8 cellular contexts compared by ENCODE assay signal in the genomic region with DNA sequence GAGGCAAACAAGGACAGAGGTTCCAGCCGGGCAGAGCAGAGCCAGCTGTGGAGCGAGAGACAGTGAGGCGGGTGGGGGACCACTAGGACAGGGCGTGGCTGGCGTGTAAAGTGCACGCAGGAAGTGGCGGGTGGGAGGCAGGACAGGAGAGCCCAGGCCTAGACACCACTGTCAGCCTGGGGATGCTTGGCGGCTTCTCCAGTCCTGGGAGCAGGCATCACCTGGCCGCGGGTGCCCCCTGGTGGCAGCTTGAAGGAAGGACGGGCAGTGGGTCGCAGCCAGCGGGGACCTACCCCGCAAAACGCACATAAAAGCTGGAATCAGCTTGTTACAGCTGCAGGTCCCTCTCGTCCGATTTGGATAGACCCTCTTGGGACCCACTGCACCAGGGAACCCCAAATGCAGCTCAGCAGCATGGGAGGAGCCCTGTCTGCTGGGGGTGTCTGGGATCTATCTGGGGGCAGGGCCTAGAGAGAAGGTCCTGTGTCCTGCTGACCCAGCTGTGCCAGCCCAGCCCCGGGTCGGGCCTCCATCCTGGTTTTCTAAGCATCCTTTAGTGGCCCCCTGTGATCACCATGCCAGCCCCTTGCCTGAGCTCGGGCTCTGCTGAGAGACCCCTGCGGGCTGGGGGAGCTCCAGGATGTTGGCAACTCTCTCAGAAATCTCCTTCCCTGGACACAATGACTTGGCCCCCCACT. TPM values are rescaled to one million over a fixed set of nuclear protein-coding genes. Genes with fewer than 3 reads are reported as not detected.
A peak's percentile ranks its signal among the peaks of the same experiment; 100 is the strongest.
DNase-seq lines count a peak whose midpoint lies in the region; ATAC-seq and TF ChIP-seq lines count a peak whose summit lies in the region.

No MANE protein-coding gene starts in this region.

- DNase-seq in BE2C, result peak; percentile 87
- DNase-seq in SK-N-DZ (ENCODE audit: low spot score), result peak; percentile 71
- peak; percentile 84 for DNase-seq in activated naive CD4-positive, alpha-beta T cell treated with anti-CD3 and anti-CD28 coated beads for 36 hours
- peak; percentile 74 for DNase-seq in glomerular visceral epithelial cell (ENCODE audit: extremely low spot score)
- peak; percentile 59 for DNase-seq in pons (ENCODE audit: low spot score)
- peak; percentile 88 for DNase-seq in ureter (ENCODE audit: low spot score)

- H3K4me1 Mint-ChIP-seq in activated naive CD4-positive, alpha-beta T cell treated with anti-CD3 and anti-CD28 coated beads for 36 hours (ENCODE audit: low read depth), result no peaks in the 10 kb centered on the region

- H3K4me2 ChIP-seq in KMS-11, result no peak overlapping the region

- H3K27me3 ChIP-seq in BE2C (no peaks in the 10 kb centered on the region), KMS-11 (ENCODE audit: insufficient read depth, low read depth) (peaks cover 16% of the 10 kb centered on the region; the same call in 1 of the 2 replicates)

- H3K4me1 ChIP-seq in BE2C (no peaks in the 10 kb centered on the region), KMS-11 (ENCODE audit: low read depth, poor library complexity, severe bottlenecking) (no peaks in the 10 kb centered on the region)

- H3K9me3 Mint-ChIP-seq in activated naive CD4-positive, alpha-beta T cell treated with anti-CD3 and anti-CD28 coated beads for 36 hours, result peaks cover 1% of the 10 kb centered on the region

- CTCF ChIA-PET in activated naive CD4-positive, alpha-beta T cell treated with anti-CD3 and anti-CD28 coated beads for 36 hours (lab: Charles Lee), result interaction anchor here (0.6 to 3.0 kb wide), 24 partner anchors 8 to 1130 kb away, joined by 3 to 105 read pairs (median 4); no protein-coding TSS in a partner anchor

- H3K79me2 ChIP-seq in KMS-11 (ENCODE audit: insufficient read depth, low read depth), result no peaks in the 10 kb centered on the region

- no peak overlapping the region for H2AFZ ChIP-seq in KMS-11 (ENCODE audit: low read depth)

- H3K36me3 ChIP-seq in BE2C (no peaks in the 10 kb centered on the region), KMS-11 (ENCODE audit: insufficient read depth) (no peaks in the 10 kb centered on the region)

- no peaks in the 10 kb centered on the region for H4K20me1 ChIP-seq in KMS-11 (ENCODE audit: insufficient read depth)

- peak; percentile 91 for TF ChIP-seq CTCF in BE2C (IDR thresholded peaks at IDR 0.05; ENCODE audit: low read depth, low read length)
- peak; percentile 62; the same call in 1 of the 2 replicates for TF ChIP-seq CTCF in KMS-11 (conservative IDR thresholded peaks at IDR 0.05; ENCODE audit: low read depth, low read length)

- H3K4me3 Mint-ChIP-seq in activated naive CD4-positive, alpha-beta T cell treated with anti-CD3 and anti-CD28 coated beads for 36 hours, result no peak overlapping the region

- H3K9me3 ChIP-seq in BE2C, result no peaks in the 10 kb centered on the region

- H3K36me3 Mint-ChIP-seq in activated naive CD4-positive, alpha-beta T cell treated with anti-CD3 and anti-CD28 coated beads for 36 hours (ENCODE audit: low read depth), result no peaks in the 10 kb centered on the region

- H3K4me3 ChIP-seq in BE2C (ENCODE audit: low read depth, low read length) (no peak overlapping the region), KMS-11 (IDR thresholded peaks at IDR 0.05; ENCODE audit: insufficient read depth, low read depth, low read length) (no peak overlapping the region)

- intact Hi-C loops in activated naive CD4-positive, alpha-beta T cell treated with anti-CD3 and anti-CD28 coated beads for 36 hours (cut with micrococcal nuclease), result loop anchor here (1.0 kb wide), 3 partner anchors 63 to 329 kb away; no protein-coding TSS in a partner anchor

- H3K27me3 Mint-ChIP-seq in activated naive CD4-positive, alpha-beta T cell treated with anti-CD3 and anti-CD28 coated beads for 36 hours (ENCODE audit: low read depth), result peaks cover 31% of the 10 kb centered on the region

- peak; percentile 76 for ATAC-seq in GM19351 (IDR thresholded peaks at IDR 0.05; ENCODE audit: unreplicated experiment)

- no peak overlapping the region for H3K27ac Mint-ChIP-seq in activated naive CD4-positive, alpha-beta T cell treated with anti-CD3 and anti-CD28 coated beads for 36 hours

- H3K9ac ChIP-seq in KMS-11, result no peak overlapping the region

- H3K27ac ChIP-seq in KMS-11, result no peak overlapping the region

RNA-seq across cellular contexts. Expression of a gene that starts 57.7 kb away (rescaled TPM):
- polyA plus RNA-seq in BE2C (2012; ENCODE audit: insufficient read depth, insufficient read length, low read depth), result 32.8 TPM
- polyA plus RNA-seq in SK-N-DZ (2014; cell fraction: cytosol; rRNA removed), result 8.5 and 8.8 TPM in 2 replicates
- 9.0 and 11.7 TPM in 2 replicates for polyA plus RNA-seq in SK-N-DZ (2014; cell fraction: nucleus; rRNA removed)
- total RNA-seq in activated naive CD4-positive, alpha-beta T cell treated with anti-CD3 and anti-CD28 coated beads for 36 hours, result 1 to 10 TPM; 3.6 to 4.5 TPM
- 68.1 TPM for total RNA-seq in ureter

Comparison
In these comparisons a context has a peak if more than half of its experiments do, and no peak if none do; other contexts are left out.
1. RNA of a gene that starts 57.7 kb away (total RNA-seq): 68.1 TPM in ureter (single experiment); 3.6 to 4.5 TPM in activated naive CD4-positive, alpha-beta T cell treated with anti-CD3 and anti-CD28 coated beads for 36 hours; every median in the first group is over 10 times any median in the second.
2. Peak in every context shown above with its lines, with median percentiles within 50 percentile points of each other: DNase-seq.